In the genomic region with DNA sequence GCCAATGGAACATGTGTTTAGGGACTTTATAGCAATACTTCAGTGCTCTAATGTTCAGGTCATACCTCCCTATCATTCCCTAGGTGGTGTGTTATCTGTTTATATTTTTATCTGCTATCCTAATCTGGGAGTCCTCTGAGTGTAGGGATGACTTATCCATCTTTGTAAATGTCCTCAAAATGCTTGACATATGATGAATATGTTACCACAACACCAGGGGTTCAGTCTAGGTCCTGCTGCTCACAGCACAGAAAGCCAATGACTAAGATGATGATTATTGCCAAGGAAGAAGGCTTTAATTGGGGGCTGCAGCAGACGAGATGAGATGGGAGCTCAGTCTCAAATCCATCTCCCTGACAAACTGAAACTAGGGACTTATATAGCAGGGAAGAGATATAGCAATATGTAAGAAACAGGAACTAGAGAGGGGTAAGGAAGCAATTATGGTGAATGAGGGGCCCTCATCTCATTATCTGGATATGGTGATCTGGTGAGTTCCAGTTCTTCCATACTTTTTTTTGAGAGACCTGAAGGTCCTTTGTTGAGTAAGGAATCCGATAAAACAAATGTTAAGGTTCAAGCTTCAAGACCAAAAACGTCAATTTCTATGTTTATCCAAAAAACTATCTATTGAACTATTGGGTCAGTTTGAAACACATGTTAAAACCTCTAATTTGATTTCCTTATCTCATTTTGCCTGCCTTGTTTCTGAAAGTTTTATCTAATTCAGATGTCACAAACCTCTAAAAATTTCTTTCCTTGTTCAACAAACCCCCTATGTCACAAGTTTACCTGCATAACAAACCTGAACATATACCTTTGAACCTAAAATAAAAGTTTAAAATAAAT, we compare ENCODE assay signal across 1 cellular context.
TF ChIP-seq lines count a peak whose summit lies in the region.

No MANE protein-coding gene starts in this region.

TF ChIP-seq in IMR-90, 13 proteins besides CTCF, POLR2A, EP300 and RAD21:
- TF ChIP-seq MAFK (IDR thresholded peaks at IDR 0.05; ENCODE audit: low read depth, low read length) (no peak), FOS (IDR thresholded peaks at IDR 0.05; ENCODE audit: low read depth, low read length) (no peak), RFX5 (IDR thresholded peaks at IDR 0.05; ENCODE audit: low read depth, low read length) (no peak), SMC3 (IDR thresholded peaks at IDR 0.05; ENCODE audit: low read depth, low read length) (no peak), NFE2L2 (IDR thresholded peaks at IDR 0.05; ENCODE audit: low read depth, low read length) (no peak), MAZ (IDR thresholded peaks at IDR 0.05; ENCODE audit: borderline replicate concordance, low read depth, low read length) (no peak), MXI1 (IDR thresholded peaks at IDR 0.05; ENCODE audit: borderline replicate concordance, low read depth, low read length) (no peak), BHLHE40 (IDR thresholded peaks at IDR 0.05; ENCODE audit: low read depth, low read length) (no peak), RCOR1 (IDR thresholded peaks at IDR 0.05; ENCODE audit: insufficient replicate concordance, low read length) (no peak), CHD1 (IDR thresholded peaks at IDR 0.05; ENCODE audit: low read depth, low read length) (no peak), CEBPB (IDR thresholded peaks at IDR 0.05; ENCODE audit: low read depth, low read length) (no peak)
- TF ChIP-seq, protein P1, sequence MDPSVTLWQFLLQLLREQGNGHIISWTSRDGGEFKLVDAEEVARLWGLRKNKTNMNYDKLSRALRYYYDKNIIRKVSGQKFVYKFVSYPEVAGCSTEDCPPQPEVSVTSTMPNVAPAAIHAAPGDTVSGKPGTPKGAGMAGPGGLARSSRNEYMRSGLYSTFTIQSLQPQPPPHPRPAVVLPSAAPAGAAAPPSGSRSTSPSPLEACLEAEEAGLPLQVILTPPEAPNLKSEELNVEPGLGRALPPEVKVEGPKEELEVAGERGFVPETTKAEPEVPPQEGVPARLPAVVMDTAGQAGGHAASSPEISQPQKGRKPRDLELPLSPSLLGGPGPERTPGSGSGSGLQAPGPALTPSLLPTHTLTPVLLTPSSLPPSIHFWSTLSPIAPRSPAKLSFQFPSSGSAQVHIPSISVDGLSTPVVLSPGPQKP (IDR thresholded peaks at IDR 0.05; ENCODE audit: borderline replicate concordance, low read depth, low read length), result no peak
- TF ChIP-seq, protein P2, sequence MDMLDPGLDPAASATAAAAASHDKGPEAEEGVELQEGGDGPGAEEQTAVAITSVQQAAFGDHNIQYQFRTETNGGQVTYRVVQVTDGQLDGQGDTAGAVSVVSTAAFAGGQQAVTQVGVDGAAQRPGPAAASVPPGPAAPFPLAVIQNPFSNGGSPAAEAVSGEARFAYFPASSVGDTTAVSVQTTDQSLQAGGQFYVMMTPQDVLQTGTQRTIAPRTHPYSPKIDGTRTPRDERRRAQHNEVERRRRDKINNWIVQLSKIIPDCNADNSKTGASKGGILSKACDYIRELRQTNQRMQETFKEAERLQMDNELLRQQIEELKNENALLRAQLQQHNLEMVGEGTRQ (IDR thresholded peaks at IDR 0.05; ENCODE audit: low read depth, low read length), result no peak
TF ChIP-seq in IMR-90: peak in this region for 0.
